Comparison of ENCODE assay signal across 1 cellular context in the genomic region with DNA sequence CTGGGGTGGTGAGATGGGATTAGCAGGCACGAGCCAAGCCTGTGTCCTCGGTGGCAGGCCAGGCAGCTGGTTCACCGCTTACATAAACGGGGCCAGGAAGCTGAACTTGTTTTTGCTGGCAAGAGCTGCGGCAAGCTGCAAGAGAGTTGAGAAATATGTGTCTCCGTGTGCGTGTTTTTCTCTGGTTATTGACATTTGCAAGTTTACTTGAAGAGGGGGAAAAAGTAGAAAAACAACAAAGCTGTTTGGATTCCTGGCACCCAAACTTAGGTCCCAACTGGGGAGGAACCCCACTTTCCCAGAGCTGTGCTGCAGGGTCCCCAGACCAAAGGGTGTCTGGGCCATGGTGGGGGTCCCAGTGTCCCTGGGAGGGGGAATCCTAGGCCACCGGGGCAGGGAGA.
TF ChIP-seq lines count a peak whose summit lies in the region.

No MANE protein-coding gene starts in this region.

TF ChIP-seq in GM12878, 131 proteins besides CTCF, POLR2A, EP300 and RAD21 (continued from another document):
- TF ChIP-seq, protein P1, sequence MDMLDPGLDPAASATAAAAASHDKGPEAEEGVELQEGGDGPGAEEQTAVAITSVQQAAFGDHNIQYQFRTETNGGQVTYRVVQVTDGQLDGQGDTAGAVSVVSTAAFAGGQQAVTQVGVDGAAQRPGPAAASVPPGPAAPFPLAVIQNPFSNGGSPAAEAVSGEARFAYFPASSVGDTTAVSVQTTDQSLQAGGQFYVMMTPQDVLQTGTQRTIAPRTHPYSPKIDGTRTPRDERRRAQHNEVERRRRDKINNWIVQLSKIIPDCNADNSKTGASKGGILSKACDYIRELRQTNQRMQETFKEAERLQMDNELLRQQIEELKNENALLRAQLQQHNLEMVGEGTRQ (IDR thresholded peaks at IDR 0.05; ENCODE audit: borderline replicate concordance, low read depth, low read length): no peak
